Comparison of ENCODE assay signal across 19 cellular contexts in genomic region chr14:84646791-84647500, GRCh38.
"Had no signal": no experiment of that assay in that cellular context is flagged by ENCODE, and none has a peak within 500 bp of the region (broad histone marks: within the 10 kb centered on the region; RNA-seq: fewer than 3 reads in every experiment).

No MANE protein-coding gene starts in this region.

- H3K4me3 ChIP-seq: cardiac muscle cell, coronary artery, prostate gland, sigmoid colon, upper lobe of left lung had no signal

- H3K4me1 Mint-ChIP-seq: nephron had no signal

- FAIRE-seq: TTC549 had no signal

- ATAC-seq: left colon; stimulated activated naive CD8-positive, alpha-beta T cell treated with anti-CD3 and anti-CD28 coated beads, Interleukin-15, Interleukin-2, amounts not matched to agents 100 U/mL and 50 U/mL, for 24 hours had no signal

- DNase-seq: activated CD4-positive, CD25-positive, alpha-beta regulatory T cell; activated naive CD4-positive, alpha-beta T cell treated with anti-CD3 and anti-CD28 coated beads, Interleukin-2, amount 50 U/mL, for 16 hours; activated T-cell treated with anti-CD3 and anti-CD28 coated beads, Interleukin-2, amount 50 U/mL, for 1 hour; amniotic stem cell; effector CD8-positive, alpha-beta T cell; glutamatergic neuron; left colon; sigmoid colon; stimulated activated CD4-positive, alpha-beta T cell treated with anti-CD3 and anti-CD28 coated beads, Interleukin-4, amount 100 ng/mL, for 1 hour; stimulated activated CD8-positive, alpha-beta memory T cell treated with anti-CD3 and anti-CD28 coated beads, Interleukin-4, amount 100 ng/mL, for 48 hours; stimulated activated naive CD8-positive, alpha-beta T cell treated with anti-CD3 and anti-CD28 coated beads, Interleukin-15, Interleukin-2, amounts not matched to agents 100 U/mL and 50 U/mL, for 24 hours; T-helper 2 cell; upper lobe of left lung had no signal

- H3K27me3 ChIP-seq: cardiac muscle cell, sigmoid colon, upper lobe of left lung had no signal

- H3K9me3 ChIP-seq: prostate gland, upper lobe of left lung had no signal

- H3K27ac Mint-ChIP-seq: nephron had no signal

- H3K27ac ChIP-seq: cardiac muscle cell, coronary artery, epithelial cell of prostate, prostate gland, sigmoid colon, upper lobe of left lung had no signal

- H3K4me1 ChIP-seq: prostate gland, upper lobe of left lung had no signal

- H3K4me3 Mint-ChIP-seq: nephron had no signal

- H3K36me3 ChIP-seq: cardiac muscle cell, prostate gland, sigmoid colon, upper lobe of left lung had no signal
